1 cellular context compared by ENCODE assay signal in the genomic region with DNA sequence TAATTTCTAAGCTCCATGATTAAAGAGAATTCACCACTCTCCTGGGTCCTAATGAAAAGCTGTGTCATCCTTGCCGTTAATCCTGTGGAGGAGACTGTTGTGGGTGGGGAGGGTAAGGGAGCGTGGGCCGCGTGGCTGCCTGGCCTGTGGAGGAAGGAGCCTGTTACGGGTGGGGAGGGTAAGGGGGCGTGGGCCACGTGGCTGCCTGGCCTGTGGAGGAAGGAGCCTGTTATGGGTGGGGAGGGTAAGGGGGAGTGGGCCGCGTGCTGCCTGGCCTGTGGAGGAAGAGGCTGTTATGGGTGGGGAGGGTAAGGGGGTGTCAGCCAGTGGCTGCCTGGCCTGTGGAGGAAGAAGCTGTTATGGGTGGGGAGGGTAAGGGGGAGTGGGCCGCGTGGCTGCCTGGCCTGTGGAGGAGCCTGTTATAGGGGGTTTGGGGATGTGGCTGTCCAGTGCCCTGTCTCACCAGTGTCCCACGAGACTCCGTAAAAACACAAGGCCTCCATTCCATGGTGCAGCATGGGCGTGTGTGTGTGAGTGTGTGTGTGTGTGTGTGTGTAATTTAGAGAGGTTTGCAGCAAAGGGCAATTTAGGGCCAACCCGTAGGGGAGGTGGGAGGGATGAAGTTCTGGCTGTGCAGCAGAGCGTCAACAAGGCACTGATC.
TF ChIP-seq lines count a peak whose summit lies in the region.

No MANE protein-coding gene starts in this region.

TF ChIP-seq in HEK293, 187 proteins besides CTCF, POLR2A, EP300 and RAD21 (continued from another document and continues in another):
- TF ChIP-seq, protein P1, sequence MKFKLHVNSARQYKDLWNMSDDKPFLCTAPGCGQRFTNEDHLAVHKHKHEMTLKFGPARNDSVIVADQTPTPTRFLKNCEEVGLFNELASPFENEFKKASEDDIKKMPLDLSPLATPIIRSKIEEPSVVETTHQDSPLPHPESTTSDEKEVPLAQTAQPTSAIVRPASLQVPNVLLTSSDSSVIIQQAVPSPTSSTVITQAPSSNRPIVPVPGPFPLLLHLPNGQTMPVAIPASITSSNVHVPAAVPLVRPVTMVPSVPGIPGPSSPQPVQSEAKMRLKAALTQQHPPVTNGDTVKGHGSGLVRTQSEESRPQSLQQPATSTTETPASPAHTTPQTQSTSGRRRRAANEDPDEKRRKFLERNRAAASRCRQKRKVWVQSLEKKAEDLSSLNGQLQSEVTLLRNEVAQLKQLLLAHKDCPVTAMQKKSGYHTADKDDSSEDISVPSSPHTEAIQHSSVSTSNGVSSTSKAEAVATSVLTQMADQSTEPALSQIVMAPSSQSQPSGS (tag by site-specific recombination; IDR thresholded peaks at IDR 0.05; ENCODE audit: low read depth), result no peak
- TF ChIP-seq, protein P2, sequence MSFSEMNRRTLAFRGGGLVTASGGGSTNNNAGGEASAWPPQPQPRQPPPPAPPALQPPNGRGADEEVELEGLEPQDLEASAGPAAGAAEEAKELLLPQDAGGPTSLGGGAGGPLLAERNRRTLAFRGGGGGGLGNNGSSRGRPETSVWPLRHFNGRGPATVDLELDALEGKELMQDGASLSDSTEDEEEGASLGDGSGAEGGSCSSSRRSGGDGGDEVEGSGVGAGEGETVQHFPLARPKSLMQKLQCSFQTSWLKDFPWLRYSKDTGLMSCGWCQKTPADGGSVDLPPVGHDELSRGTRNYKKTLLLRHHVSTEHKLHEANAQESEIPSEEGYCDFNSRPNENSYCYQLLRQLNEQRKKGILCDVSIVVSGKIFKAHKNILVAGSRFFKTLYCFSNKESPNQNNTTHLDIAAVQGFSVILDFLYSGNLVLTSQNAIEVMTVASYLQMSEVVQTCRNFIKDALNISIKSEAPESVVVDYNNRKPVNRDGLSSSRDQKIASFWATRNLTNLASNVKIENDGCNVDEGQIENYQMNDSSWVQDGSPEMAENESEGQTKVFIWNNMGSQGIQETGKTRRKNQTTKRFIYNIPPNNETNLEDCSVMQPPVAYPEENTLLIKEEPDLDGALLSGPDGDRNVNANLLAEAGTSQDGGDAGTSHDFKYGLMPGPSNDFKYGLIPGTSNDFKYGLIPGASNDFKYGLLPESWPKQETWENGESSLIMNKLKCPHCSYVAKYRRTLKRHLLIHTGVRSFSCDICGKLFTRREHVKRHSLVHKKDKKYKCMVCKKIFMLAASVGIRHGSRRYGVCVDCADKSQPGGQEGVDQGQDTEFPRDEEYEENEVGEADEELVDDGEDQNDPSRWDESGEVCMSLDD (tag by site-specific recombination; IDR thresholded peaks at IDR 0.05), result no peak
- TF ChIP-seq ZNF473 (tag by site-specific recombination; IDR thresholded peaks at IDR 0.05), result no peak
- no peak for TF ChIP-seq ZNF274 (IDR thresholded peaks at IDR 0.05; ENCODE audit: low read length)
- no peak for TF ChIP-seq ZNF274 (tag by site-specific recombination; IDR thresholded peaks at IDR 0.05; ENCODE audit: borderline replicate concordance)
- no peak for TF ChIP-seq ZNF776 (tag by site-specific recombination; IDR thresholded peaks at IDR 0.05; ENCODE audit: borderline replicate concordance)
- TF ChIP-seq ZNF48 (tag by site-specific recombination; IDR thresholded peaks at IDR 0.05), result no peak
- TF ChIP-seq ZNF529 (tag by site-specific recombination; IDR thresholded peaks at IDR 0.05; ENCODE audit: insufficient replicate concordance), result no peak
- TF ChIP-seq KLF1 (tag by site-specific recombination; IDR thresholded peaks at IDR 0.05), result no peak
- TF ChIP-seq ZNF426 (tag by site-specific recombination; IDR thresholded peaks at IDR 0.05), result no peak
- no peak for TF ChIP-seq ZNF76 (tag by site-specific recombination; IDR thresholded peaks at IDR 0.05; ENCODE audit: borderline replicate concordance, low read depth)
- TF ChIP-seq, protein P3, sequence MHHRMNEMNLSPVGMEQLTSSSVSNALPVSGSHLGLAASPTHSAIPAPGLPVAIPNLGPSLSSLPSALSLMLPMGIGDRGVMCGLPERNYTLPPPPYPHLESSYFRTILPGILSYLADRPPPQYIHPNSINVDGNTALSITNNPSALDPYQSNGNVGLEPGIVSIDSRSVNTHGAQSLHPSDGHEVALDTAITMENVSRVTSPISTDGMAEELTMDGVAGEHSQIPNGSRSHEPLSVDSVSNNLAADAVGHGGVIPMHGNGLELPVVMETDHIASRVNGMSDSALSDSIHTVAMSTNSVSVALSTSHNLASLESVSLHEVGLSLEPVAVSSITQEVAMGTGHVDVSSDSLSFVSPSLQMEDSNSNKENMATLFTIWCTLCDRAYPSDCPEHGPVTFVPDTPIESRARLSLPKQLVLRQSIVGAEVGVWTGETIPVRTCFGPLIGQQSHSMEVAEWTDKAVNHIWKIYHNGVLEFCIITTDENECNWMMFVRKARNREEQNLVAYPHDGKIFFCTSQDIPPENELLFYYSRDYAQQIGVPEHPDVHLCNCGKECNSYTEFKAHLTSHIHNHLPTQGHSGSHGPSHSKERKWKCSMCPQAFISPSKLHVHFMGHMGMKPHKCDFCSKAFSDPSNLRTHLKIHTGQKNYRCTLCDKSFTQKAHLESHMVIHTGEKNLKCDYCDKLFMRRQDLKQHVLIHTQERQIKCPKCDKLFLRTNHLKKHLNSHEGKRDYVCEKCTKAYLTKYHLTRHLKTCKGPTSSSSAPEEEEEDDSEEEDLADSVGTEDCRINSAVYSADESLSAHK (tag by site-specific recombination; IDR thresholded peaks at IDR 0.05), result no peak
- TF ChIP-seq ZNF701 (tag by site-specific recombination; IDR thresholded peaks at IDR 0.05), result no peak
- TF ChIP-seq MEIS1 (CRISPR knock-in tag; IDR thresholded peaks at IDR 0.05; ENCODE audit: borderline replicate concordance), result no peak
- no peak for TF ChIP-seq ZNF366 (tag by site-specific recombination; conservative IDR thresholded peaks at IDR 0.05)
- TF ChIP-seq ZNF211 (tag by site-specific recombination; IDR thresholded peaks at IDR 0.05; ENCODE audit: low read depth), result no peak
- TF ChIP-seq, protein P4, sequence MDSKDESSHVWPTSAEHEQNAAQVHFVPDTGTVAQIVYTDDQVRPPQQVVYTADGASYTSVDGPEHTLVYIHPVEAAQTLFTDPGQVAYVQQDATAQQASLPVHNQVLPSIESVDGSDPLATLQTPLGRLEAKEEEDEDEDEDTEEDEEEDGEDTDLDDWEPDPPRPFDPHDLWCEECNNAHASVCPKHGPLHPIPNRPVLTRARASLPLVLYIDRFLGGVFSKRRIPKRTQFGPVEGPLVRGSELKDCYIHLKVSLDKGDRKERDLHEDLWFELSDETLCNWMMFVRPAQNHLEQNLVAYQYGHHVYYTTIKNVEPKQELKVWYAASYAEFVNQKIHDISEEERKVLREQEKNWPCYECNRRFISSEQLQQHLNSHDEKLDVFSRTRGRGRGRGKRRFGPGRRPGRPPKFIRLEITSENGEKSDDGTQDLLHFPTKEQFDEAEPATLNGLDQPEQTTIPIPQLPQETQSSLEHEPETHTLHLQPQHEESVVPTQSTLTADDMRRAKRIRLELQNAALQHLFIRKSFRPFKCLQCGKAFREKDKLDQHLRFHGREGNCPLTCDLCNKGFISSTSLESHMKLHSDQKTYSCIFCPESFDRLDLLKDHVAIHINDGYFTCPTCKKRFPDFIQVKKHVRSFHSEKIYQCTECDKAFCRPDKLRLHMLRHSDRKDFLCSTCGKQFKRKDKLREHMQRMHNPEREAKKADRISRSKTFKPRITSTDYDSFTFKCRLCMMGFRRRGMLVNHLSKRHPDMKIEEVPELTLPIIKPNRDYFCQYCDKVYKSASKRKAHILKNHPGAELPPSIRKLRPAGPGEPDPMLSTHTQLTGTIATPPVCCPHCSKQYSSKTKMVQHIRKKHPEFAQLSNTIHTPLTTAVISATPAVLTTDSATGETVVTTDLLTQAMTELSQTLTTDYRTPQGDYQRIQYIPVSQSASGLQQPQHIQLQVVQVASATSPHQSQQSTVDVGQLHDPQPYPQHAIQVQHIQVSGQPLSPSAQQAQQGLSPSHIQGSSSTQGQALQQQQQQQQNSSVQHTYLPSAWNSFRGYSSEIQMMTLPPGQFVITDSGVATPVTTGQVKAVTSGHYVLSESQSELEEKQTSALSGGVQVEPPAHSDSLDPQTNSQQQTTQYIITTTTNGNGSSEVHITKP (tag by site-specific recombination; IDR thresholded peaks at IDR 0.05), result no peak
- no peak; the same call in 1 of the 2 replicates for TF ChIP-seq ZIC2 (tag by site-specific recombination; IDR thresholded peaks at IDR 0.05)
- TF ChIP-seq, protein P5, sequence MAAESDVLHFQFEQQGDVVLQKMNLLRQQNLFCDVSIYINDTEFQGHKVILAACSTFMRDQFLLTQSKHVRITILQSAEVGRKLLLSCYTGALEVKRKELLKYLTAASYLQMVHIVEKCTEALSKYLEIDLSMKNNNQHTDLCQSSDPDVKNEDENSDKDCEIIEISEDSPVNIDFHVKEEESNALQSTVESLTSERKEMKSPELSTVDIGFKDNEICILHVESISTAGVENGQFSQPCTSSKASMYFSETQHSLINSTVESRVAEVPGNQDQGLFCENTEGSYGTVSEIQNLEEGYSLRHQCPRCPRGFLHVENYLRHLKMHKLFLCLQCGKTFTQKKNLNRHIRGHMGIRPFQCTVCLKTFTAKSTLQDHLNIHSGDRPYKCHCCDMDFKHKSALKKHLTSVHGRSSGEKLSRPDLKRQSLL (tag by site-specific recombination; IDR thresholded peaks at IDR 0.05), result no peak
- TF ChIP-seq ZNF23 (tag by site-specific recombination; IDR thresholded peaks at IDR 0.05; ENCODE audit: borderline replicate concordance), result no peak
- no peak for TF ChIP-seq SP2 (tag by site-specific recombination; IDR thresholded peaks at IDR 0.05)
- TF ChIP-seq SP3 (tag by site-specific recombination; IDR thresholded peaks at IDR 0.05), result no peak
- TF ChIP-seq ZNF239 (tag by site-specific recombination; IDR thresholded peaks at IDR 0.05), result no peak
- TF ChIP-seq ZNF214 (tag by site-specific recombination; IDR thresholded peaks at IDR 0.05; ENCODE audit: borderline replicate concordance), result no peak
- peak; percentile 90 for TF ChIP-seq ZFHX2 (tag by site-specific recombination; conservative IDR thresholded peaks at IDR 0.05)
- no peak for TF ChIP-seq ZNF132 (tag by site-specific recombination; IDR thresholded peaks at IDR 0.05; ENCODE audit: borderline replicate concordance)
- TF ChIP-seq ZNF501 (tag by site-specific recombination; IDR thresholded peaks at IDR 0.05), result no peak
- TF ChIP-seq, protein P6, sequence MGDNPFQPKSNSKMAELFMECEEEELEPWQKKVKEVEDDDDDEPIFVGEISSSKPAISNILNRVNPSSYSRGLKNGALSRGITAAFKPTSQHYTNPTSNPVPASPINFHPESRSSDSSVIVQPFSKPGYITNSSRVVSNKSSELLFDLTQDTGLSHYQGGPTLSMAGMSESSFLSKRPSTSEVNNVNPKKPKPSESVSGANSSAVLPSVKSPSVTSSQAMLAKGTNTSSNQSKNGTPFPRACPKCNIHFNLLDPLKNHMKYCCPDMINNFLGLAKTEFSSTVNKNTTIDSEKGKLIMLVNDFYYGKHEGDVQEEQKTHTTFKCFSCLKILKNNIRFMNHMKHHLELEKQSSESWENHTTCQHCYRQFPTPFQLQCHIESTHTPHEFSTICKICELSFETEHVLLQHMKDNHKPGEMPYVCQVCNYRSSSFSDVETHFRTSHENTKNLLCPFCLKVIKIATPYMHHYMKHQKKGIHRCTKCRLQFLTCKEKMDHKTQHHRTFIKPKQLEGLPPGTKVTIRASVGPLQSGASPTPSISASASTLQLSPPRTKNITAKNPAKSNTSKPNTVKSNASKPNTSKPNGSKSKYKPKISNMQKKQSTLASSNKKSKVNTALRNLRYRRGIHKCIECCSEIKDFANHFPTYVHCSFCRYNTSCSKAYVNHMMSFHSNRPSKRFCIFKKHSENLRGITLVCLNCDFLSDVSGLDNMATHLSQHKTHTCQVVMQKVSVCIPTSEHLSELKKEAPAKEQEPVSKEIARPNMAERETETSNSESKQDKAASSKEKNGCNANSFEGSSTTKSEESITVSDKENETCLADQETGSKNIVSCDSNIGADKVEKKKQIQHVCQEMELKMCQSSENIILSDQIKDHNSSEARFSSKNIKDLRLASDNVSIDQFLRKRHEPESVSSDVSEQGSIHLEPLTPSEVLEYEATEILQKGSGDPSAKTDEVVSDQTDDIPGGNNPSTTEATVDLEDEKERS (tag by site-specific recombination; IDR thresholded peaks at IDR 0.05), result no peak
- TF ChIP-seq ZNF248 (tag by site-specific recombination; IDR thresholded peaks at IDR 0.05), result no peak
- TF ChIP-seq ZFP3 (tag by site-specific recombination; IDR thresholded peaks at IDR 0.05; ENCODE audit: low read depth), result no peak
- TF ChIP-seq ZNF302 (tag by site-specific recombination; IDR thresholded peaks at IDR 0.05; ENCODE audit: low read depth), result no peak
- TF ChIP-seq, protein P7, sequence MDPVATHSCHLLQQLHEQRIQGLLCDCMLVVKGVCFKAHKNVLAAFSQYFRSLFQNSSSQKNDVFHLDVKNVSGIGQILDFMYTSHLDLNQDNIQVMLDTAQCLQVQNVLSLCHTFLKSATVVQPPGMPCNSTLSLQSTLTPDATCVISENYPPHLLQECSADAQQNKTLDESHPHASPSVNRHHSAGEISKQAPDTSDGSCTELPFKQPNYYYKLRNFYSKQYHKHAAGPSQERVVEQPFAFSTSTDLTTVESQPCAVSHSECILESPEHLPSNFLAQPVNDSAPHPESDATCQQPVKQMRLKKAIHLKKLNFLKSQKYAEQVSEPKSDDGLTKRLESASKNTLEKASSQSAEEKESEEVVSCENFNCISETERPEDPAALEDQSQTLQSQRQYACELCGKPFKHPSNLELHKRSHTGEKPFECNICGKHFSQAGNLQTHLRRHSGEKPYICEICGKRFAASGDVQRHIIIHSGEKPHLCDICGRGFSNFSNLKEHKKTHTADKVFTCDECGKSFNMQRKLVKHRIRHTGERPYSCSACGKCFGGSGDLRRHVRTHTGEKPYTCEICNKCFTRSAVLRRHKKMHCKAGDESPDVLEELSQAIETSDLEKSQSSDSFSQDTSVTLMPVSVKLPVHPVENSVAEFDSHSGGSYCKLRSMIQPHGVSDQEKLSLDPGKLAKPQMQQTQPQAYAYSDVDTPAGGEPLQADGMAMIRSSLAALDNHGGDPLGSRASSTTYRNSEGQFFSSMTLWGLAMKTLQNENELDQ (tag by site-specific recombination; IDR thresholded peaks at IDR 0.05; ENCODE audit: low read depth), result no peak
- TF ChIP-seq ZNF623 (tag by site-specific recombination; IDR thresholded peaks at IDR 0.05), result no peak
- no peak for TF ChIP-seq ZNF433 (tag by site-specific recombination; IDR thresholded peaks at IDR 0.05; ENCODE audit: low read depth)
- TF ChIP-seq, protein P8, sequence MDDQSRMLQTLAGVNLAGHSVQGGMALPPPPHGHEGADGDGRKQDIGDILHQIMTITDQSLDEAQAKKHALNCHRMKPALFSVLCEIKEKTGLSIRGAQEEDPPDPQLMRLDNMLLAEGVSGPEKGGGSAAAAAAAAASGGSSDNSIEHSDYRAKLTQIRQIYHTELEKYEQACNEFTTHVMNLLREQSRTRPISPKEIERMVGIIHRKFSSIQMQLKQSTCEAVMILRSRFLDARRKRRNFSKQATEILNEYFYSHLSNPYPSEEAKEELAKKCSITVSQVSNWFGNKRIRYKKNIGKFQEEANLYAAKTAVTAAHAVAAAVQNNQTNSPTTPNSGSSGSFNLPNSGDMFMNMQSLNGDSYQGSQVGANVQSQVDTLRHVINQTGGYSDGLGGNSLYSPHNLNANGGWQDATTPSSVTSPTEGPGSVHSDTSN (CRISPR knock-in tag; IDR thresholded peaks at IDR 0.05), result no peak
- TF ChIP-seq ZNF600 (tag by site-specific recombination; IDR thresholded peaks at IDR 0.05), result peak; percentile 52
